12 cellular contexts compared by ENCODE assay signal in genomic region chr12:95318071-95318545, GRCh38.
DNase-seq lines count a peak whose midpoint lies in the region; ATAC-seq, FAIRE-seq and TF ChIP-seq lines count a peak whose summit lies in the region.
"Had no signal": no experiment of that assay in that cellular context is flagged by ENCODE, and none has a peak within 500 bp of the region (broad histone marks: within the 10 kb centered on the region; RNA-seq: fewer than 3 reads in every experiment).

No MANE protein-coding gene starts in this region.

- H4K5ac ChIP-seq in IMR-90 (ENCODE audit: low read depth, low read length), result no peak overlapping the region

- no peak overlapping the region for H2AK5ac ChIP-seq in IMR-90 (ENCODE audit: low read depth, low read length)

- H3K4me1 Mint-ChIP-seq in astrocyte (ENCODE audit: low read depth, unreplicated experiment), result peaks cover 9% of the 10 kb centered on the region
- H3K4me1 Mint-ChIP-seq: nephron progenitor cell had no signal

- no peak for FAIRE-seq in astrocyte (lab: Jason Lieb, UNC)

- 0 out of 3 replicates have a peak overlapping the region, but pooled peaks have one; percentile 87 for H2BK15ac ChIP-seq in IMR-90 (ENCODE audit: low read depth, low read length)

- H3K18ac ChIP-seq in IMR-90 (ENCODE audit: low read depth, low read length), result peak overlapping the region; percentile 99; the same call in 1 of the 2 replicates

- no TSS peak for BruUV-seq in IMR-90 (replicated peaks; lab: Mats Ljungman, UMichigan)

- peak overlapping the region in 1 of 2 experiments; percentile 80; a peak in 2 of 4 replicates for H4K8ac ChIP-seq in IMR-90 (ENCODE audit: low read depth in 2 of 2, low read length in 2 of 2)

- peak overlapping the region; percentile 5 for H3K27ac Mint-ChIP-seq in astrocyte (ENCODE audit: unreplicated experiment)
- H3K27ac Mint-ChIP-seq: nephron progenitor cell had no signal

- peak overlapping the region; percentile 98 for H2BK5ac ChIP-seq in IMR-90 (ENCODE audit: low read depth, low read length, poor library complexity, severe bottlenecking)

- H3K9me3 Mint-ChIP-seq in astrocyte (ENCODE audit: unreplicated experiment), result no peaks in the 10 kb centered on the region
- H3K9me3 Mint-ChIP-seq: nephron progenitor cell had no signal

- CTCF ChIA-PET in IMR-90 (lab: Yijun Ruan, JAX), result interaction anchor here (0.9 kb wide), 1 partner anchor 18 kb away, joined by 3 read pairs; no protein-coding TSS in a partner anchor

- WGBS in IMR-90 (ENCODE audit: extremely low coverage in 2 of 2, insufficient read length in 1 of 2), 2 experiments, result no CpG with 5 or more reads among the region's 2 CpGs

- POLR2A ChIA-PET in IMR-90 (lab: Charles Lee; ENCODE audit: unreplicated experiment), result no interaction called here

- no peak overlapping the region; the same call in 1 of the 2 replicates for H3K4ac ChIP-seq in IMR-90 (ENCODE audit: low read depth, low read length)

- H3K9me3 ChIP-seq in IMR-90 (ENCODE audit: control insufficient read depth, insufficient read depth, low read length) (no peaks in the 10 kb centered on the region), astrocyte (ENCODE audit: insufficient read depth, low read depth, low read length) (no peaks in the 10 kb centered on the region)
- H3K9me3 ChIP-seq: BLaER1 had no signal

- TF ChIP-seq CTCF in IMR-90 (conservative IDR thresholded peaks at IDR 0.05; ENCODE audit: low read depth, low read length) (no peak), astrocyte (IDR thresholded peaks at IDR 0.05; ENCODE audit: insufficient read depth, low read depth, low read length) (no peak)

- H4K91ac ChIP-seq in IMR-90 (ENCODE audit: insufficient read depth, low read depth, low read length), result peak overlapping the region; percentile 20; the same call in 1 of the 2 replicates

- peak overlapping the region; percentile 76; the same call in 1 of the 2 replicates for H3K14ac ChIP-seq in IMR-90 (replicated peaks; ENCODE audit: low read depth, low read length)

- DNase-seq in IMR-90 (peak; percentile 88), astrocyte (ENCODE audit: low read depth) (peak; percentile 80), left lobe of liver (ENCODE audit: low spot score) (no peak), middle frontal gyrus (ENCODE audit: extremely low spot score, low spot score) (no peak), H7 (no peak), NCI-H2227 (lab: John Stamatoyannopoulos, UW; ENCODE audit: unreplicated experiment) (no peak)
- DNase-seq: activated CD8-positive, alpha-beta memory T cell treated with anti-CD3 and anti-CD28 coated beads, Interleukin-2, amount 50 U/mL, for 4 hours; NCI-H1694 treated with DMSO at 0.1 percent for 48 hours; nephron progenitor cell had no signal

- peak overlapping the region; percentile 78; the same call in 1 of the 2 replicates for H3K4me2 ChIP-seq in IMR-90 (ENCODE audit: low read depth, low read length)
- H3K4me2 ChIP-seq in astrocyte (ENCODE audit: low read length), result peak overlapping the region; percentile 34
- H3K4me2 ChIP-seq: BLaER1 had no signal

- no peaks in the 10 kb centered on the region for H3K27me3 ChIP-seq in ACC112 (ENCODE audit: insufficient read depth, low read length)
- H3K27me3 ChIP-seq in IMR-90 (ENCODE audit: control insufficient read depth, insufficient read depth, low read length), result no peaks in the 10 kb centered on the region
- H3K27me3 ChIP-seq in astrocyte (ENCODE audit: insufficient read depth, low read length), result no peaks in the 10 kb centered on the region
- no peaks in the 10 kb centered on the region for H3K27me3 ChIP-seq in H7 (ENCODE audit: control insufficient read depth, insufficient read depth, low read length)
- H3K27me3 ChIP-seq: BLaER1 had no signal

- no peaks in the 10 kb centered on the region for H3K79me2 ChIP-seq in ACC112 (ENCODE audit: control insufficient read depth, insufficient read depth, low read length, unreplicated experiment)
- H3K79me2 ChIP-seq in astrocyte (ENCODE audit: insufficient read depth, low read length), result no peaks in the 10 kb centered on the region

- no peaks in the 10 kb centered on the region for H4K20me1 ChIP-seq in IMR-90 (ENCODE audit: insufficient read depth, low read length)
- no peaks in the 10 kb centered on the region for H4K20me1 ChIP-seq in astrocyte (ENCODE audit: insufficient read depth, low read length)
- H4K20me1 ChIP-seq: BLaER1 had no signal

- H3K4me3 ChIP-seq in ACC112 (ENCODE audit: low read depth, low read length), result peak overlapping the region; percentile 17; the same call in 1 of the 2 replicates
- no peak overlapping the region for H3K4me3 ChIP-seq in IMR-90 (ENCODE audit: insufficient read depth, low read depth, low read length)
- H3K4me3 ChIP-seq in astrocyte (ENCODE audit: insufficient read depth, low read depth, low read length), result no peak overlapping the region
- H3K4me3 ChIP-seq in H7 (ENCODE audit: insufficient read depth, low read depth, low read length), result no peak overlapping the region
- H3K4me3 ChIP-seq: BLaER1 had no signal

- no peak overlapping the region for H3K4me3 Mint-ChIP-seq in astrocyte (ENCODE audit: unreplicated experiment)
- H3K4me3 Mint-ChIP-seq: nephron progenitor cell had no signal

- no peak overlapping the region for H2AK9ac ChIP-seq in IMR-90 (replicated peaks; ENCODE audit: low read depth, low read length, poor library complexity)

- H3K36me3 Mint-ChIP-seq in astrocyte (ENCODE audit: low read depth, unreplicated experiment), result no peaks in the 10 kb centered on the region

- dilution Hi-C loops in IMR-90 (cut with HindIII; ENCODE audit: low sequenced_read_pairs, unreplicated experiment), result no loop called here

- H3K4me1 ChIP-seq in ACC112 (ENCODE audit: control insufficient read depth, insufficient read depth, low read length, unreplicated experiment) (peaks cover 34% of the 10 kb centered on the region), IMR-90 (ENCODE audit: control insufficient read depth, insufficient read depth, low read length) (peaks cover 15% of the 10 kb centered on the region), astrocyte (ENCODE audit: insufficient read depth, low read length) (peaks cover 12% of the 10 kb centered on the region)
- H3K4me1 ChIP-seq: BLaER1 had no signal

- no peaks in the 10 kb centered on the region for H3K27me3 Mint-ChIP-seq in astrocyte (ENCODE audit: low read depth, unreplicated experiment)

- intact Hi-C loops in IMR-90 (cut with micrococcal nuclease), result no loop called here

- no peak for TF ChIP-seq POLR2A in IMR-90 (IDR thresholded peaks at IDR 0.05; ENCODE audit: low read depth, low read length)

- H2BK20ac ChIP-seq in IMR-90 (ENCODE audit: low read depth, low read length), result peak overlapping the region; percentile 53; the same call in 1 of the 2 replicates

- H3K56ac ChIP-seq in IMR-90 (ENCODE audit: extremely low read depth, insufficient read depth, low read length), result no peak overlapping the region

- H2BK120ac ChIP-seq in IMR-90 (ENCODE audit: low read depth, low read length), result peak overlapping the region; percentile 84

- no peak for TF ChIP-seq RAD21 in IMR-90 (IDR thresholded peaks at IDR 0.05; ENCODE audit: low read length)

- H3K27ac ChIP-seq in ACC112 (ENCODE audit: low read depth, low read length), result peak overlapping the region; percentile 62
- H3K27ac ChIP-seq in IMR-90 (ENCODE audit: insufficient read depth, low read length), result no peak overlapping the region
- H3K27ac ChIP-seq in astrocyte (ENCODE audit: low read depth, low read length), result peak overlapping the region; percentile 39
- H3K27ac ChIP-seq: BLaER1 had no signal

- ATAC-seq in IMR-90 (ENCODE audit: low read depth) (peak; percentile 88), left lobe of liver (peak; percentile 60), HG03354 (IDR thresholded peaks at IDR 0.05; ENCODE audit: poor library complexity, severe bottlenecking, unreplicated experiment) (no peak)

- in situ Hi-C loops in IMR-90 (cut with MboI; ENCODE audit: low sequenced_read_pairs), result no loop called here

- H3K9me1 ChIP-seq in IMR-90 (ENCODE audit: insufficient read depth, low read length), result peaks cover 7% of the 10 kb centered on the region

- H2AFZ ChIP-seq in ACC112 (ENCODE audit: low read length, unreplicated experiment) (peak overlapping the region; percentile 79), IMR-90 (replicated peaks; ENCODE audit: low read length, poor library complexity) (no peak overlapping the region), astrocyte (ENCODE audit: low read depth, low read length) (no peak overlapping the region)

- H3K23ac ChIP-seq in IMR-90 (ENCODE audit: low read depth, low read length), result peak overlapping the region; percentile 33

- H3K9ac ChIP-seq in IMR-90 (ENCODE audit: low read depth, low read length), result no peak overlapping the region
- peak overlapping the region; percentile 7 for H3K9ac ChIP-seq in astrocyte (ENCODE audit: low read length)
- H3K9ac ChIP-seq: BLaER1 had no signal

- no peaks in the 10 kb centered on the region for H3K79me1 ChIP-seq in IMR-90 (ENCODE audit: low read depth in 1 of 2, low read length in 2 of 2)

- no peaks in the 10 kb centered on the region for H3K36me3 ChIP-seq in ACC112 (ENCODE audit: insufficient read depth, low read length)
- H3K36me3 ChIP-seq in IMR-90 (ENCODE audit: control insufficient read depth, insufficient read depth, low read length), result no peaks in the 10 kb centered on the region
- H3K36me3 ChIP-seq in astrocyte (ENCODE audit: insufficient read depth, low read length), result no peaks in the 10 kb centered on the region
- no peaks in the 10 kb centered on the region for H3K36me3 ChIP-seq in H7 (replicated peaks; ENCODE audit: control insufficient read depth, insufficient read depth, low read length)
- H3K36me3 ChIP-seq: BLaER1 had no signal

TF ChIP-seq in IMR-90, 13 proteins besides CTCF, POLR2A, EP300 and RAD21:
- TF ChIP-seq CEBPB (IDR thresholded peaks at IDR 0.05; ENCODE audit: low read depth, low read length), result peak; percentile 94
- TF ChIP-seq, protein P1, sequence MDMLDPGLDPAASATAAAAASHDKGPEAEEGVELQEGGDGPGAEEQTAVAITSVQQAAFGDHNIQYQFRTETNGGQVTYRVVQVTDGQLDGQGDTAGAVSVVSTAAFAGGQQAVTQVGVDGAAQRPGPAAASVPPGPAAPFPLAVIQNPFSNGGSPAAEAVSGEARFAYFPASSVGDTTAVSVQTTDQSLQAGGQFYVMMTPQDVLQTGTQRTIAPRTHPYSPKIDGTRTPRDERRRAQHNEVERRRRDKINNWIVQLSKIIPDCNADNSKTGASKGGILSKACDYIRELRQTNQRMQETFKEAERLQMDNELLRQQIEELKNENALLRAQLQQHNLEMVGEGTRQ (IDR thresholded peaks at IDR 0.05; ENCODE audit: low read depth, low read length), result no peak
- peak; percentile 89 for TF ChIP-seq FOS (IDR thresholded peaks at IDR 0.05; ENCODE audit: low read depth, low read length)

Comparison
In these comparisons a context has a peak if more than half of its experiments do, and no peak if none do; other contexts are left out.
1. DNase-seq: peak in IMR-90 (single experiment) and astrocyte (single experiment); none in left lobe of liver (single experiment), middle frontal gyrus (single experiment), H7 (single experiment) and NCI-H2227 (single experiment).